ENCODE assay signal across 29 cellular contexts in the genomic region with DNA sequence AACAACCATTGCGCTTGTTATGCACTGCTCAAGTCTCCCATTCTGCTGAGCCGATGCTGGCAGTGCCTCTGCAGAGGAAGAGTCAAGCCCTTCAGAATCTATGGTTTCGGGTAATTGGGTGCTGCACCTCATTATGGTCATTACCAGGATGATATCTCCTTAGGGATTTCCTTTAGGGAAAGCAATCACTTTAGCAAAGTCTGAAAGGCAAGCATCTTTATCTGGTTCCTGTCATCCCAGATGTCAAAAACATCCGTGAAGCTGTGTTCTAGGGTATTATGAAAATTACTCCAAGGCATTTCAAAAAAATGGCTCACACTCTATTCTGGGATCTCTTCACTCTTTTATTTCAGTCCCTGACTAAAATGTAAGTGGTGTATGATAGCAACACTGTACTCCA.
"Had no signal": no experiment of that assay in that cellular context is flagged by ENCODE, and none has a peak within 500 bp of the region (broad histone marks: within the 10 kb centered on the region; RNA-seq: fewer than 3 reads in every experiment).

No MANE protein-coding gene starts in this region.

- H3K27ac Mint-ChIP-seq: naive thymus-derived CD4-positive, alpha-beta T cell; natural killer cell; nephron; neural progenitor cell; progenitor cell of endocrine pancreas; stimulated activated effector memory CD8-positive, alpha-beta T cell treated with anti-CD3 and anti-CD28 coated beads, Interleukin-12 subunit alpha, Interleukin-12 subunit beta, amount 100 ng/mL, for 72 hours; stimulated activated naive B cell treated with anti-CD40 and anti-IgM and Interleukin-4, amounts not matched to agents 10 μg/mL and 1 μg/mL and 100 μg/mL, for 72 hours; stimulated activated naive CD8-positive, alpha-beta T cell treated with anti-CD3 and anti-CD28 coated beads, Interleukin-15, Interleukin-2, amounts not matched to agents 100 ng/mL and 50 ng/mL, for 24 hours had no signal

- DNase-seq: naive thymus-derived CD4-positive, alpha-beta T cell; natural killer cell; occipital lobe; ovary; posterior cingulate gyrus; psoas muscle; right lobe of liver; sigmoid colon; small intestine; stimulated activated CD4-positive, alpha-beta T cell treated with anti-CD3 and anti-CD28 coated beads, Interleukin-15, amount 100 ng/mL, for 24 hours; stimulated activated CD4-positive, alpha-beta T cell treated with anti-CD3 and anti-CD28 coated beads, Interleukin-2, amount 100 ng/mL, for 24 hours; stimulated activated CD4-positive, alpha-beta T cell treated with anti-CD3 and anti-CD28 coated beads, Interleukin-2, amount 100 ng/mL, for 48 hours; stimulated activated CD4-positive, alpha-beta T cell treated with anti-CD3 and anti-CD28 coated beads, Interleukin-4, amount 100 ng/mL, for 24 hours; stimulated activated naive B cell treated with anti-CD40 and anti-IgM and Interleukin-4, amounts not matched to agents 10 μg/mL and 1 μg/mL and 100 μg/mL, for 72 hours; stimulated activated naive CD4-positive, alpha-beta T cell treated with Interleukin-2 at 50 U/mL for 16 hours; stomach; thyroid gland; trophoblast cell; upper lobe of left lung had no signal

- ATAC-seq: naive thymus-derived CD4-positive, alpha-beta T cell; natural killer cell; psoas muscle; right cardiac atrium; right lobe of liver; stimulated activated effector memory CD8-positive, alpha-beta T cell treated with anti-CD3 and anti-CD28 coated beads, Interleukin-12 subunit alpha, Interleukin-12 subunit beta, amount 100 ng/mL, for 72 hours; stimulated activated naive B cell treated with anti-CD40 and anti-IgM and Interleukin-4, amounts not matched to agents 10 μg/mL and 1 μg/mL and 100 μg/mL, for 72 hours had no signal

- H3K4me2 ChIP-seq: neural progenitor cell had no signal

- H3K27me3 Mint-ChIP-seq: naive thymus-derived CD4-positive, alpha-beta T cell; progenitor cell of endocrine pancreas; stimulated activated naive B cell treated with anti-CD40 and anti-IgM and Interleukin-4, amounts not matched to agents 10 μg/mL and 1 μg/mL and 100 μg/mL, for 72 hours; stimulated activated naive CD8-positive, alpha-beta T cell treated with anti-CD3 and anti-CD28 coated beads, Interleukin-15, Interleukin-2, amounts not matched to agents 100 ng/mL and 50 ng/mL, for 24 hours had no signal

- H3K36me3 Mint-ChIP-seq: naive thymus-derived CD4-positive, alpha-beta T cell; neural progenitor cell; stimulated activated effector memory CD8-positive, alpha-beta T cell treated with anti-CD3 and anti-CD28 coated beads, Interleukin-12 subunit alpha, Interleukin-12 subunit beta, amount 100 ng/mL, for 72 hours; stimulated activated naive B cell treated with anti-CD40 and anti-IgM and Interleukin-4, amounts not matched to agents 10 μg/mL and 1 μg/mL and 100 μg/mL, for 72 hours had no signal

- H3K9me3 ChIP-seq: ovary, psoas muscle, right lobe of liver, sigmoid colon, stomach, thoracic aorta, thyroid gland, tibial nerve, upper lobe of left lung, vagina had no signal

- H3K4me1 ChIP-seq: parathyroid adenoma, psoas muscle, right lobe of liver, sigmoid colon, stomach, thyroid gland, tibial nerve, upper lobe of left lung, vagina had no signal

- H3K27ac ChIP-seq: neural progenitor cell, ovary, parathyroid adenoma, psoas muscle, right lobe of liver, sigmoid colon, stomach, thoracic aorta, thyroid gland, tibial nerve, upper lobe of left lung, vagina had no signal

- H3K4me3 ChIP-seq: neural progenitor cell, ovary, psoas muscle, right lobe of liver, sigmoid colon, stomach, thoracic aorta, thyroid gland, tibial nerve, upper lobe of left lung, vagina had no signal

- H3K79me2 ChIP-seq: parathyroid adenoma had no signal

- H3K4me1 Mint-ChIP-seq: naive thymus-derived CD4-positive, alpha-beta T cell; natural killer cell; stimulated activated effector memory CD8-positive, alpha-beta T cell treated with anti-CD3 and anti-CD28 coated beads, Interleukin-12 subunit alpha, Interleukin-12 subunit beta, amount 100 ng/mL, for 72 hours; stimulated activated naive B cell treated with anti-CD40 and anti-IgM and Interleukin-4, amounts not matched to agents 10 μg/mL and 1 μg/mL and 100 μg/mL, for 72 hours had no signal

- H3K9me3 Mint-ChIP-seq: nephron, neural progenitor cell had no signal

- H3K36me3 ChIP-seq: neural progenitor cell, ovary, right lobe of liver, sigmoid colon, stomach, thoracic aorta, thyroid gland, tibial nerve, upper lobe of left lung, vagina had no signal

- H3K4me3 Mint-ChIP-seq: naive thymus-derived CD4-positive, alpha-beta T cell; natural killer cell; nephron; neural progenitor cell; stimulated activated effector memory CD8-positive, alpha-beta T cell treated with anti-CD3 and anti-CD28 coated beads, Interleukin-12 subunit alpha, Interleukin-12 subunit beta, amount 100 ng/mL, for 72 hours; stimulated activated naive B cell treated with anti-CD40 and anti-IgM and Interleukin-4, amounts not matched to agents 10 μg/mL and 1 μg/mL and 100 μg/mL, for 72 hours; stimulated activated naive CD8-positive, alpha-beta T cell treated with anti-CD3 and anti-CD28 coated beads, Interleukin-15, Interleukin-2, amounts not matched to agents 100 ng/mL and 50 ng/mL, for 24 hours had no signal

- H2AFZ ChIP-seq: neural progenitor cell, parathyroid adenoma had no signal
